10 cellular contexts compared by ENCODE assay signal in genomic region chr22:17997456-17997855, GRCh38. TPM values are rescaled to one million over a fixed set of nuclear protein-coding genes. Genes with fewer than 3 reads are reported as not detected.
A peak's percentile ranks its signal among the peaks of the same experiment; 100 is the strongest.
DNase-seq lines count a peak whose midpoint lies in the region; ATAC-seq and TF ChIP-seq lines count a peak whose summit lies in the region.
"Had no signal": no experiment of that assay in that cellular context is flagged by ENCODE, and none has a peak within 500 bp of the region (broad histone marks: within the 10 kb centered on the region; RNA-seq: fewer than 3 reads in every experiment).

No MANE protein-coding gene starts in this region.

- H3K27ac ChIP-seq in CD4-positive, alpha-beta memory T cell (ENCODE audit: low read depth, low read length) = peak overlapping the region; percentile 49
- H3K27ac ChIP-seq: left lung had no signal

- H3F3A ChIP-seq in Loucy (ENCODE audit: low read depth) = no peaks in the 10 kb centered on the region

- peaks cover 31 to 70% (median 45%) of the 10 kb centered on the region in 4 donors for H3K4me1 Mint-ChIP-seq in CD4-positive, alpha-beta memory T cell
- peaks cover 23 to 84% (median 52%) of the 10 kb centered on the region in 4 donors for H3K4me1 Mint-ChIP-seq in naive thymus-derived CD8-positive, alpha-beta T cell

- H3K36me3 ChIP-seq in CD4-positive, alpha-beta memory T cell (ENCODE audit: insufficient read depth, low read length) = no peaks in the 10 kb centered on the region
- no peaks in the 10 kb centered on the region for H3K36me3 ChIP-seq in Loucy (ENCODE audit: insufficient read depth, low read length)
- H3K36me3 ChIP-seq: left lung had no signal

- peaks cover 51% of the 10 kb centered on the region for H4K20me1 ChIP-seq in Loucy (ENCODE audit: insufficient read depth, low read length, poor library complexity, severe bottlenecking)

- no peak for DNase-seq in CD4-positive, alpha-beta memory T cell
- DNase-seq in amniotic epithelial cell (ENCODE audit: low read depth) (peak; percentile 32), NCI-H510A (lab: John Stamatoyannopoulos, UW) (no peak), RKO (ENCODE audit: low spot score) (no peak), NCI-H526 (lab: John Stamatoyannopoulos, UW) (no peak)
- DNase-seq in naive thymus-derived CD8-positive, alpha-beta T cell = no peak
- DNase-seq: left lung, NCI-H2029 treated with DMSO at 0.1 percent for 48 hours had no signal

- ATAC-seq in naive thymus-derived CD8-positive, alpha-beta T cell = no peak
- no peak for ATAC-seq in GM19395 (IDR thresholded peaks at IDR 0.05; ENCODE audit: unreplicated experiment)
- ATAC-seq: left lung had no signal

- no peak for TF ChIP-seq CTCF in Loucy (conservative IDR thresholded peaks at IDR 0.05; ENCODE audit: low read length)

- peaks cover 0 to 2% of the 10 kb centered on the region in 2 donors for H3K36me3 Mint-ChIP-seq in CD4-positive, alpha-beta memory T cell
- H3K36me3 Mint-ChIP-seq in naive thymus-derived CD8-positive, alpha-beta T cell = no peaks in the 10 kb centered on the region

- H3K9me3 Mint-ChIP-seq in CD4-positive, alpha-beta memory T cell = no peaks in the 10 kb centered on the region
- H3K9me3 Mint-ChIP-seq in naive thymus-derived CD8-positive, alpha-beta T cell = no peaks in the 10 kb centered on the region

- H3K9me2 ChIP-seq in Loucy (replicated peaks; ENCODE audit: low read depth, low read length) = no peaks in the 10 kb centered on the region

- peak overlapping the region; percentile 26 for H3K9ac ChIP-seq in Loucy (ENCODE audit: low read depth, low read length, poor library complexity, severe bottlenecking)

- POLR2A ChIA-PET in CD4-positive, alpha-beta memory T cell (lab: Charles Lee; ENCODE audit: partially characterized antibody) = no interaction called here
- POLR2A ChIA-PET in naive thymus-derived CD8-positive, alpha-beta T cell (lab: Charles Lee) = interaction anchor here (0.6 to 1.5 kb wide), 4 partner anchors 31 to 79 kb away, joined by 3 read pairs; no protein-coding TSS in a partner anchor

- peaks cover 47% of the 10 kb centered on the region for H3K4me1 ChIP-seq in CD4-positive, alpha-beta memory T cell (ENCODE audit: insufficient read depth, low read length)
- H3K4me1 ChIP-seq in Loucy (ENCODE audit: insufficient read depth, low read length, poor library complexity, severe bottlenecking) = peaks cover 46% of the 10 kb centered on the region

- H3K4me2 ChIP-seq in Loucy (ENCODE audit: low read depth, low read length, poor library complexity, severe bottlenecking) = peak overlapping the region; percentile 47

- no peaks in the 10 kb centered on the region for H3K9me3 ChIP-seq in CD4-positive, alpha-beta memory T cell (ENCODE audit: control insufficient read depth in 1 of 2, low read length in 2 of 2)
- no peaks in the 10 kb centered on the region for H3K9me3 ChIP-seq in Loucy (ENCODE audit: insufficient read depth, low read depth, low read length)
- H3K9me3 ChIP-seq: left lung had no signal

- H3K4me3 Mint-ChIP-seq in CD4-positive, alpha-beta memory T cell = peak overlapping the region in 7 of 8 donors; percentile 26 to 85 (median 72)
- peak overlapping the region in 8 of 10 donors; percentile 12 to 63 (median 52) for H3K4me3 Mint-ChIP-seq in naive thymus-derived CD8-positive, alpha-beta T cell

- CTCF ChIA-PET in CD4-positive, alpha-beta memory T cell (lab: Charles Lee; ENCODE audit: partially characterized antibody) = interaction anchor here (1.0 kb wide), 1 partner anchor 80 kb away, joined by 3 read pairs; the partner anchor contains the start of gene PEX26

- H3K79me2 ChIP-seq in Loucy (ENCODE audit: insufficient read depth, low read length) = peaks cover 79% of the 10 kb centered on the region

- H3K27me3 ChIP-seq in CD4-positive, alpha-beta memory T cell (ENCODE audit: insufficient read depth, low read length) = no peaks in the 10 kb centered on the region
- H3K27me3 ChIP-seq in Loucy (ENCODE audit: insufficient read depth, low read length, poor library complexity, severe bottlenecking) = no peaks in the 10 kb centered on the region

- no peak overlapping the region for H2AFZ ChIP-seq in Loucy (ENCODE audit: low read length)

- H3K27me3 Mint-ChIP-seq in CD4-positive, alpha-beta memory T cell = no peaks in the 10 kb centered on the region
- peaks cover 0 to 2% (median 0%) of the 10 kb centered on the region in 5 donors for H3K27me3 Mint-ChIP-seq in naive thymus-derived CD8-positive, alpha-beta T cell

- no peak overlapping the region for H3K4me3 ChIP-seq in CD4-positive, alpha-beta memory T cell (ENCODE audit: low read length in 2 of 2)
- peak overlapping the region; percentile 20 for H3K4me3 ChIP-seq in Loucy (ENCODE audit: low read length, poor library complexity, severe bottlenecking)
- H3K4me3 ChIP-seq: left lung had no signal

- H3K27ac Mint-ChIP-seq in CD4-positive, alpha-beta memory T cell = peak overlapping the region; percentile 86 to 97 (median 93)
- H3K27ac Mint-ChIP-seq in naive thymus-derived CD8-positive, alpha-beta T cell = peak overlapping the region; percentile 37 to 94 (median 80)

- intact Hi-C loops in CD4-positive, alpha-beta memory T cell (cut with micrococcal nuclease) = no loop called here

RNA-seq across cellular contexts. Expression of gene MICAL3, which starts 26.9 kb away (rescaled TPM):
- 10 to 100 TPM; 25.9 to 28.9 TPM for total RNA-seq in CD4-positive, alpha-beta memory T cell
- 1 to 10 TPM in 1 of 2 donors, under 1 TPM in 1; 0.97 to 2.9 TPM for polyA plus RNA-seq in CD4-positive, alpha-beta memory T cell
- 10 to 100 TPM; 20.8 to 27.3 TPM for total RNA-seq in naive thymus-derived CD8-positive, alpha-beta T cell
- polyA plus RNA-seq in naive thymus-derived CD8-positive, alpha-beta T cell = 1 to 10 TPM in 2 of 3 donors, under 1 TPM in 1; 0.90 to 1.3 (median 1.2) TPM
